Comparison of ENCODE assay signal across 8 cellular contexts in the genomic region with DNA sequence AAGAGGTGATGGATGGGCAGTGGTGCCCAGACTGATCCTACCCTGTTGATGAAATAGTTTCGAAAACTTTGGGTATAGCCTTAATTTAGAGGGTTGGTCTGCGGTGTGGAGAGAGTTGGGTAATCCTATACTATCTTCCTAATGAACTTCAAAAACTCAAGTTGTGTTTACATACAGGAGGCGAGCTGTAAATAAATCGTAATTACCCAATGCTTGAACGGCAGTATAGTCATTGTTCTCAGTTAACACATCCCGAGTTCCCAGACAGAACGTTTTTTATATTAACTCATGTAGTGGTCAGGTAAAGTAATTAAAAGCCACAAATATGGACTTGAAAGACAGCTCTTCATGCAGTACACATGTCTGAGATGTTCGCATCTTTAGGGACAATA. TPM values are rescaled to one million over a fixed set of nuclear protein-coding genes. Genes with fewer than 3 reads are reported as not detected.
DNase-seq lines count a peak whose midpoint lies in the region; ATAC-seq, FAIRE-seq and TF ChIP-seq lines count a peak whose summit lies in the region.

No MANE protein-coding gene starts in this region.

- TF ChIP-seq POLR2A in GM12892 (IDR thresholded peaks at IDR 0.05; ENCODE audit: low read depth, low read length): no peak
- no peak for TF ChIP-seq POLR2A in NB4 (IDR thresholded peaks at IDR 0.05; ENCODE audit: extremely low read depth, insufficient read length)
- no peak for TF ChIP-seq POLR2A in body of pancreas (IDR thresholded peaks at IDR 0.05)
- no peak for TF ChIP-seq POLR2A in right lobe of liver (IDR thresholded peaks at IDR 0.05)
- no peak for TF ChIP-seq POLR2A in transverse colon (IDR thresholded peaks at IDR 0.05)

- in situ Hi-C loops in transverse colon (cut with MboI; ENCODE audit: low pct_ligation_motif_present in 1 of 4, low pct_unique_long_range_greater_than_20kb in 1 of 4, low sequenced_read_pairs in 3 of 4): loop anchor here (10.0 to 25.0 kb wide), 5 partner anchors 47 to 1125 kb away; a partner anchor contains a TSS

- H3K27me3 ChIP-seq in body of pancreas: no peaks in the 10 kb centered on the region
- no peaks in the 10 kb centered on the region for H3K27me3 ChIP-seq in right lobe of liver
- no peaks in the 10 kb centered on the region for H3K27me3 ChIP-seq in transverse colon

- H3K9me3 ChIP-seq in body of pancreas: no peaks in the 10 kb centered on the region
- no peaks in the 10 kb centered on the region for H3K9me3 ChIP-seq in right lobe of liver
- no peaks in the 10 kb centered on the region for H3K9me3 ChIP-seq in transverse colon

- ATAC-seq in body of pancreas: no peak
- no peak for ATAC-seq in right lobe of liver
- ATAC-seq in HG03565 (IDR thresholded peaks at IDR 0.05; ENCODE audit: unreplicated experiment): no peak
- no peak for ATAC-seq in HG02798 (IDR thresholded peaks at IDR 0.05; ENCODE audit: poor library complexity, unreplicated experiment)

- WGBS in body of pancreas, 2 donors: 0 to 1% methylated on average over 8 of the region's 8 CpGs
- 2% methylated on average over 8 of the region's 8 CpGs for WGBS in right lobe of liver (ENCODE audit: insufficient coverage, low coverage, low lambda C conversion rate, missing lambda C conversion rate)
- 1 to 4% methylated on average over 8 of the region's 8 CpGs for WGBS in transverse colon (ENCODE audit: low coverage in 1 of 2), 2 donors

- TF ChIP-seq CTCF in NB4 (IDR thresholded peaks at IDR 0.05; ENCODE audit: low read depth, low read length) (no peak), body of pancreas (IDR thresholded peaks at IDR 0.05) (no peak), right lobe of liver (IDR thresholded peaks at IDR 0.05) (no peak), transverse colon (IDR thresholded peaks at IDR 0.05) (no peak)

- intact Hi-C loops in body of pancreas (cut with DNase I) (no loop called here), right lobe of liver (cut with DNase I) (no loop called here), transverse colon (cut with DNase I; ENCODE audit: low total_unique reads) (loop anchor here (2.0 to 10.0 kb wide), 3 partner anchors 53 to 1135 kb away; no protein-coding TSS in a partner anchor)

- H3K27ac ChIP-seq in body of pancreas (peak overlapping the region; percentile 83 to 90 (median 88)), right lobe of liver (peak overlapping the region; percentile 83 to 87 (median 85)), transverse colon (peak overlapping the region; percentile 96 to 98 (median 97))

- H3K4me3 ChIP-seq in NB4 (ENCODE audit: low read depth, low read length): peak overlapping the region; percentile 97
- H3K4me3 ChIP-seq in body of pancreas: peak overlapping the region; percentile 44 to 68
- H3K4me3 ChIP-seq in right lobe of liver: peak overlapping the region; percentile 57 to 88 (median 70)
- H3K4me3 ChIP-seq in transverse colon: peak overlapping the region; percentile 74 to 84 (median 76)

- FAIRE-seq in GM12892 (lab: Jason Lieb, UNC): peak; percentile 71

- H3K4me1 ChIP-seq in body of pancreas: peaks cover 25% of the 10 kb centered on the region
- peaks cover 0 to 12% (median 6%) of the 10 kb centered on the region in 4 donors for H3K4me1 ChIP-seq in right lobe of liver
- peaks cover 0 to 40% (median 23%) of the 10 kb centered on the region in 4 donors for H3K4me1 ChIP-seq in transverse colon

- TF ChIP-seq EP300 in transverse colon (IDR thresholded peaks at IDR 0.05; ENCODE audit: low read depth): no peak

- no peak for DNase-seq in GM12892 (ENCODE audit: insufficient read length)
- DNase-seq in NB4 (ENCODE audit: low read depth): peak; percentile 71
- DNase-seq in body of pancreas: no peak
- DNase-seq in right lobe of liver: no peak
- DNase-seq in transverse colon: no peak
- DNase-seq in SHP77 treated with DMSO at 0.1 percent for 48 hours (lab: John Stamatoyannopoulos, UW): no peak

- no peaks in the 10 kb centered on the region for H3K36me3 ChIP-seq in body of pancreas (replicated peaks in 1 of 2; ENCODE audit: insufficient read depth in 1 of 2, low read depth in 2 of 2)
- no peaks in the 10 kb centered on the region for H3K36me3 ChIP-seq in right lobe of liver
- no peaks in the 10 kb centered on the region for H3K36me3 ChIP-seq in transverse colon

RNA-seq across cellular contexts. Expression of a gene that starts 1.5 kb away (rescaled TPM):
- polyA plus RNA-seq in GM12892 (2012; ENCODE audit: missing spikeins): 30.6 TPM
- 10 to 100 TPM; 19.2 to 20.8 TPM for total RNA-seq in body of pancreas
- total RNA-seq in right lobe of liver: 10 to 100 TPM; 11.9 to 14.2 (median 12.5) TPM
- 10 to 100 TPM in 3 of 4 donors, 1 to 10 TPM in 1; 10.0 to 91.3 (median 32.1) TPM for total RNA-seq in transverse colon

RNA-seq across cellular contexts. Expression of a gene that starts 49.2 kb away (rescaled TPM):
- polyA plus RNA-seq in GM12892 (2012; ENCODE audit: missing spikeins): 76.4 TPM
- total RNA-seq in body of pancreas (100 to 1,000 TPM; 120 to 191 TPM), right lobe of liver (10 to 100 TPM; 48.8 to 99.7 (median 61.1) TPM), transverse colon (100 to 1,000 TPM in 2 of 4 donors, 10 to 100 TPM in 2; 64.0 to 231 (median 123) TPM)
